Comparison of ENCODE assay signal across 1 cellular context in genomic region chr16:31473300-31474052, GRCh38.
TF ChIP-seq lines count a peak whose summit lies in the region.

No MANE protein-coding gene starts in this region.

TF ChIP-seq in IMR-90, 13 proteins besides CTCF, POLR2A, EP300 and RAD21:
- TF ChIP-seq MAZ (IDR thresholded peaks at IDR 0.05; ENCODE audit: borderline replicate concordance, low read depth, low read length): no peak
- TF ChIP-seq BHLHE40 (IDR thresholded peaks at IDR 0.05; ENCODE audit: low read depth, low read length): no peak
- TF ChIP-seq RFX5 (IDR thresholded peaks at IDR 0.05; ENCODE audit: low read depth, low read length): no peak
- no peak for TF ChIP-seq USF2 (IDR thresholded peaks at IDR 0.05; ENCODE audit: low read depth, low read length)
- TF ChIP-seq SMC3 (IDR thresholded peaks at IDR 0.05; ENCODE audit: low read depth, low read length): no peak
- no peak for TF ChIP-seq MAFK (IDR thresholded peaks at IDR 0.05; ENCODE audit: low read depth, low read length)
- TF ChIP-seq FOS (IDR thresholded peaks at IDR 0.05; ENCODE audit: low read depth, low read length): no peak
- TF ChIP-seq NFE2L2 (IDR thresholded peaks at IDR 0.05; ENCODE audit: low read depth, low read length): no peak
- TF ChIP-seq RCOR1 (IDR thresholded peaks at IDR 0.05; ENCODE audit: insufficient replicate concordance, low read length): no peak
- TF ChIP-seq CEBPB (IDR thresholded peaks at IDR 0.05; ENCODE audit: low read depth, low read length): no peak
- TF ChIP-seq ELK1 (IDR thresholded peaks at IDR 0.05; ENCODE audit: borderline replicate concordance, low read depth, low read length): no peak
- no peak for TF ChIP-seq CHD1 (IDR thresholded peaks at IDR 0.05; ENCODE audit: low read depth, low read length)
- no peak for TF ChIP-seq MXI1 (IDR thresholded peaks at IDR 0.05; ENCODE audit: borderline replicate concordance, low read depth, low read length)
